Comparison of ENCODE assay signal across 28 cellular contexts in the genomic region with DNA sequence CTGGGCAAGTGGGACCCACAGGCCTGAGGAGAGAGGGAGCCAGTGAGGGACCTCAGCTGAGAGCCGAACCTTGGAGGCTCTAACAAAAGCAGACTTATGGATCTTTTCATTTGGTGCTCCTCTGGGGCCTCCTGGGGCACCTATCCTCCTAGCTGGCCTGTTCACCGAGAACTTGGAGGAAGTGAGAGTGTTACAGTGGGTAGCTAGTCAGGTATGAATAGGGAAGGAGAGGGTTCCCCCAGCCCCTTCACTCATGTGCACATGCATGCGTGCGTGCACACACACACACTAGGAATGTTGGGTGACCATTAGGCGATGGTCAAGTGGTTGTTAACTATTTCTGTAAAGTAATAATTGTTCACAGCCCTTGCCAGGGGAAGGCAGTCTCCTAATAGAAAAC. TPM values are rescaled to one million over a fixed set of nuclear protein-coding genes. Genes with fewer than 3 reads are reported as not detected.
DNase-seq lines count a peak whose midpoint lies in the region; ATAC-seq and TF ChIP-seq lines count a peak whose summit lies in the region.
"Had no signal": no experiment of that assay in that cellular context is flagged by ENCODE, and none has a peak within 500 bp of the region (broad histone marks: within the 10 kb centered on the region; RNA-seq: fewer than 3 reads in every experiment).

No MANE protein-coding gene starts in this region.

- no peaks in the 10 kb centered on the region for H3K27me3 ChIP-seq in GM23248 (replicated peaks; ENCODE audit: insufficient read depth)
- H3K27me3 ChIP-seq: gastroesophageal sphincter, neural progenitor cell, SJCRH30 had no signal

- H3K9me3 ChIP-seq in GM23248 (ENCODE audit: low read depth), result no peaks in the 10 kb centered on the region
- H3K9me3 ChIP-seq: gastroesophageal sphincter, HAP-1, SJCRH30 had no signal

- H4K20me1 ChIP-seq in GM23248 (ENCODE audit: insufficient read depth), result no peaks in the 10 kb centered on the region

- H3K4me3 ChIP-seq in GM23248, result no peak overlapping the region
- H3K4me3 ChIP-seq: gastroesophageal sphincter, HAP-1, neural progenitor cell, SJCRH30 had no signal

- no peaks in the 10 kb centered on the region for H3K4me1 ChIP-seq in GM23248 (ENCODE audit: insufficient read depth)
- H3K4me1 ChIP-seq: gastroesophageal sphincter, HAP-1, neural progenitor cell, parathyroid adenoma, SJCRH30 had no signal

- in situ Hi-C loops in GM23248 (cut with MboI), result no loop called here

- ATAC-seq in GM19043 (IDR thresholded peaks at IDR 0.05; ENCODE audit: low read depth, unreplicated experiment), result peak; percentile 74
- ATAC-seq in GM21723 (IDR thresholded peaks at IDR 0.05; ENCODE audit: unreplicated experiment), result peak; percentile 67
- ATAC-seq in HG03457 (IDR thresholded peaks at IDR 0.05; ENCODE audit: unreplicated experiment), result peak; percentile 52
- no peak for ATAC-seq in left colon
- ATAC-seq in HG03139 (IDR thresholded peaks at IDR 0.05; ENCODE audit: unreplicated experiment), result no peak
- ATAC-seq: activated T-cell treated with anti-CD3 and anti-CD28 coated beads, Interleukin-2, amount 50 U/mL, for 4 hours; gastroesophageal sphincter; left cardiac atrium; right cardiac atrium had no signal

- no peak for TF ChIP-seq CTCF in GM10266 (IDR thresholded peaks at IDR 0.05; ENCODE audit: control insufficient read depth, insufficient read depth, low read depth, missing control alignments)

- no peaks in the 10 kb centered on the region for H3K9me2 ChIP-seq in GM23248 (ENCODE audit: insufficient read depth)

- no peak overlapping the region for H3K9ac ChIP-seq in GM23248
- H3K9ac ChIP-seq: neural progenitor cell, parathyroid adenoma had no signal

- no peak overlapping the region for H2AFZ ChIP-seq in GM23248
- H2AFZ ChIP-seq: neural progenitor cell, parathyroid adenoma had no signal

- H3K27ac ChIP-seq in GM23248, result no peak overlapping the region
- H3K27ac ChIP-seq: gastroesophageal sphincter, neural progenitor cell, parathyroid adenoma, SJCRH30, WERI-Rb-1 had no signal

- no peaks in the 10 kb centered on the region for H3F3A ChIP-seq in GM23248 (ENCODE audit: insufficient read depth)

- 65 to 69% methylated on average over 4 to 5 of the region's 5 CpGs for WGBS in GM23248 (ENCODE audit: low coverage in 1 of 2, low lambda C conversion rate in 2 of 2, missing lambda C conversion rate in 2 of 2), 2 experiments

- H3K4me2 ChIP-seq in GM23248 (ENCODE audit: unreplicated experiment), result no peak overlapping the region
- H3K4me2 ChIP-seq: neural progenitor cell had no signal

- DNase-seq in left colon (no peak), GM10266 (ENCODE audit: extremely low spot score) (no peak), GM23248 (no peak)
- DNase-seq: activated CD4-positive, alpha-beta T cell treated with anti-CD3 and anti-CD28 coated beads, Interleukin-2, amount 50 U/mL, for 1 hour; activated gamma-delta T cell treated with Interleukin-2 at 50 U/mL for 16 hours; activated T-cell treated with anti-CD3 and anti-CD28 coated beads, Interleukin-2, amount 50 U/mL, for 4 hours; C1 segment of cervical spinal cord; Calu3; hippocampal formation; left cardiac atrium; NCI-H1105; NCI-H2029; NCI-H2227 treated with DMSO at 0.1 percent for 48 hours; right cardiac atrium; SJCRH30; T1000; trophoblast cell; WERI-Rb-1 had no signal

- intact Hi-C loops in left colon (cut with DNase I, micrococcal nuclease), result no loop called here

- H3K79me2 ChIP-seq in GM23248 (ENCODE audit: insufficient read depth), result no peaks in the 10 kb centered on the region
- H3K79me2 ChIP-seq: parathyroid adenoma had no signal

- H3K36me3 ChIP-seq in GM23248 (ENCODE audit: low read depth), result no peaks in the 10 kb centered on the region
- H3K36me3 ChIP-seq: gastroesophageal sphincter, HAP-1, neural progenitor cell, SJCRH30, WERI-Rb-1 had no signal

RNA-seq across cellular contexts. Expression of a gene that starts 18.6 kb away (rescaled TPM):
- total RNA-seq in left colon, result 10 to 100 TPM; 19.8 to 22.1 TPM
- 14.0 and 14.7 TPM in 2 replicates for total RNA-seq in GM23248 (2014; rRNA removed; shearing (Covaris generic))
- polyA plus RNA-seq in GM23248 (2016; fragmentation: Nextera tagmentation; extraction: Ambion mirVana), result 13.6 and 15.3 TPM in 2 replicates

RNA-seq across cellular contexts. Expression of a gene that starts 55.0 kb away (rescaled TPM):
- not detected for total RNA-seq in left colon
- total RNA-seq in GM23248 (2014; rRNA removed; shearing (Covaris generic)), result 0.43 TPM in 1 of 2 replicates, not detected in the other
- not detected in 2 replicates for polyA plus RNA-seq in GM23248 (2016; fragmentation: Nextera tagmentation; extraction: Ambion mirVana)
- total RNA-seq: activated T-cell treated with anti-CD3 and anti-CD28 coated beads, Interleukin-2, amount 50 U/mL, for 4 hours; gastroesophageal sphincter; HT1080; left cardiac atrium; SJCRH30 had no signal
- polyA plus RNA-seq: AG04450 had no signal

Comparison
In these comparisons a context has a peak if more than half of its experiments do, and no peak if none do; other contexts are left out.
1. ATAC-seq: peak in GM19043 (single experiment), GM21723 (single experiment) and HG03457 (single experiment); none in left colon (single experiment) and HG03139 (single experiment).